Comparison of ENCODE assay signal across 10 cellular contexts in the genomic region with DNA sequence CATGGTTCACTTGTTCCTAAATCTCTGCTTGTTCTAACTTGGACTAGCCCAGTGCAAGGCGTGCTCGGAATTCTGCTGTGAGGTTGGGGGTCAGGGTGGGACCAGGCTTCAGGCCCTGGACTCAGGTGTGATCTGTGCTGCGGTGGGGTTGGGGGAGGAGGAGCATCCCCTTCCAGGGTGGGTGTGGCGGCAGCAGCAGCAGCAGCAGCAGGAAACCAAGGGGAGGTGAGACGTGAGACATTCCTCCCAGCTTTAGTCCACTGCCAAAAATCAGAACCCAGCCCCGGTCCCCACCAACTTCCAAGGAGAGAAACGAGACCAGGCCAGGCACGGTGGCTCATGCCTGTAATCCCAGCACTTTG. TPM values are rescaled to one million over a fixed set of nuclear protein-coding genes. Genes with fewer than 3 reads are reported as not detected.
A peak's percentile ranks its signal among the peaks of the same experiment; 100 is the strongest.
DNase-seq lines count a peak whose midpoint lies in the region; ATAC-seq and TF ChIP-seq lines count a peak whose summit lies in the region.
"Had no signal": no experiment of that assay in that cellular context is flagged by ENCODE, and none has a peak within 500 bp of the region (broad histone marks: within the 10 kb centered on the region; RNA-seq: fewer than 3 reads in every experiment).

No MANE protein-coding gene starts in this region.

- H3K4me2 ChIP-seq in mesenchymal stem cell (ENCODE audit: low read length, poor library complexity, severe bottlenecking), result peak overlapping the region; percentile 53

- peak overlapping the region in 1 of 2 experiments; percentile 98 for H3K14ac ChIP-seq in mesenchymal stem cell (ENCODE audit: low read length in 2 of 2)

- H3K4me3 ChIP-seq in HUES64 (ENCODE audit: low read length) (no peak overlapping the region), mesenchymal stem cell (ENCODE audit: insufficient read depth in 1 of 2, low read depth in 1 of 2, low read length in 2 of 2) (peak overlapping the region; percentile 20 to 33), thoracic aorta (no peak overlapping the region)

- H4K8ac ChIP-seq in mesenchymal stem cell (ENCODE audit: low read length), result peak overlapping the region; percentile 94

- H3K4me3 Mint-ChIP-seq in chondrocyte (ENCODE audit: unreplicated experiment), result peak overlapping the region; percentile 33

- peak overlapping the region; percentile 20 to 100 for H2BK12ac ChIP-seq in mesenchymal stem cell (ENCODE audit: low read length in 2 of 2)

- peak overlapping the region; percentile 10 for H2BK5ac ChIP-seq in mesenchymal stem cell (ENCODE audit: low read depth, low read length, poor library complexity, severe bottlenecking)

- H2BK120ac ChIP-seq in mesenchymal stem cell (ENCODE audit: low read depth, low read length), result peak overlapping the region; percentile 39

- no peak overlapping the region for H3K27ac ChIP-seq in HUES64 (ENCODE audit: low read depth, low read length)
- H3K27ac ChIP-seq in mesenchymal stem cell (ENCODE audit: low read length, poor library complexity, severe bottlenecking), result peak overlapping the region; percentile 97
- H3K27ac ChIP-seq in thoracic aorta, result peak overlapping the region; percentile 81 to 97

- H3K4me1 Mint-ChIP-seq in chondrocyte (ENCODE audit: low read depth), result peaks cover 48% of the 10 kb centered on the region

- peaks cover 18% of the 10 kb centered on the region for H3K79me1 ChIP-seq in mesenchymal stem cell (replicated peaks; ENCODE audit: low read length, poor library complexity, severe bottlenecking)

- H3K4ac ChIP-seq in mesenchymal stem cell (ENCODE audit: low read depth in 1 of 2, low read length in 2 of 2), result peak overlapping the region; percentile 49 to 92

- 54% methylated on average over 8 of the region's 8 CpGs for WGBS in HUES64
- WGBS in mesenchymal stem cell, result 55% methylated on average over 8 of the region's 8 CpGs

- H3K9me3 Mint-ChIP-seq in chondrocyte (ENCODE audit: low read depth), result no peaks in the 10 kb centered on the region

- H3K9ac ChIP-seq in HUES64 (ENCODE audit: low read depth, low read length) (peak overlapping the region; percentile 18; the same call in 1 of the 2 replicates), mesenchymal stem cell (ENCODE audit: low read length) (peak overlapping the region; percentile 89)

- no peak overlapping the region for H3K23ac ChIP-seq in mesenchymal stem cell (ENCODE audit: low read length in 2 of 2)

- H2AK5ac ChIP-seq in mesenchymal stem cell (ENCODE audit: low read length, severe bottlenecking), result peak overlapping the region; percentile 49

- ATAC-seq in thoracic aorta (ENCODE audit: insufficient number of reproducible peaks, low FRiP score, low read depth) (no peak), HG03460 (IDR thresholded peaks at IDR 0.05; ENCODE audit: unreplicated experiment) (no peak)

- peak overlapping the region; percentile 93 for H3K27ac Mint-ChIP-seq in chondrocyte (ENCODE audit: unreplicated experiment)

- H3K36me3 ChIP-seq in HUES64 (ENCODE audit: insufficient read depth, low read length), result no peaks in the 10 kb centered on the region
- peaks cover 26 to 44% of the 10 kb centered on the region in 2 experiments for H3K36me3 ChIP-seq in mesenchymal stem cell (ENCODE audit: control insufficient read depth in 1 of 2, insufficient read depth in 2 of 2, low read depth in 1 of 2, low read length in 2 of 2)
- peaks cover 6% of the 10 kb centered on the region for H3K36me3 ChIP-seq in thoracic aorta

- TF ChIP-seq CTCF in chondrocyte (IDR thresholded peaks at IDR 0.05) (no peak), thoracic aorta (IDR thresholded peaks at IDR 0.05) (no peak)

- peaks cover 2% of the 10 kb centered on the region for H3K36me3 Mint-ChIP-seq in chondrocyte (ENCODE audit: low read depth)

- peak overlapping the region; percentile 88 to 97 for H3K18ac ChIP-seq in mesenchymal stem cell (ENCODE audit: low read depth in 1 of 2, low read length in 2 of 2)

- peaks cover 7% of the 10 kb centered on the region for H3K4me1 ChIP-seq in HUES64 (ENCODE audit: insufficient read depth, low read length)
- H3K4me1 ChIP-seq in mesenchymal stem cell (ENCODE audit: control insufficient read depth, insufficient read depth, low read depth, low read length), result peaks cover 42% of the 10 kb centered on the region
- peaks cover 40 to 72% of the 10 kb centered on the region in 2 donors for H3K4me1 ChIP-seq in thoracic aorta (ENCODE audit: control insufficient read depth in 1 of 2, low read depth in 2 of 2)

- H2BK15ac ChIP-seq in mesenchymal stem cell (ENCODE audit: low read depth, poor library complexity, severe bottlenecking), result peak overlapping the region; percentile 54

- DNase-seq in chondrocyte (ENCODE audit: low spot score), result no peak
- no peak for DNase-seq in mesenchymal stem cell
- DNase-seq in thoracic aorta (ENCODE audit: low spot score), result no peak
- DNase-seq in cortex of kidney (lab: John Stamatoyannopoulos, UW), result no peak
- no peak for DNase-seq in effector CD4-positive, alpha-beta T cell
- no peak for DNase-seq in NCI-H2196 (lab: John Stamatoyannopoulos, UW; ENCODE audit: unreplicated experiment)
- DNase-seq: activated T-cell treated with anti-CD3 and anti-CD28 coated beads, Interleukin-2, amount 50 U/mL, for 48 hours; T-helper 2 cell had no signal

- H3K27me3 ChIP-seq in HUES64 (ENCODE audit: insufficient read depth, low read length) (no peaks in the 10 kb centered on the region), mesenchymal stem cell (ENCODE audit: control insufficient read depth in 1 of 2, insufficient read depth in 1 of 2, low read length in 2 of 2) (no peaks in the 10 kb centered on the region), thoracic aorta (replicated peaks; ENCODE audit: insufficient read depth) (no peaks in the 10 kb centered on the region)

- H3K9me3 ChIP-seq in HUES64 (ENCODE audit: insufficient read depth, low read depth, low read length) (no peaks in the 10 kb centered on the region), mesenchymal stem cell (ENCODE audit: control insufficient read depth, low read length) (no peaks in the 10 kb centered on the region), thoracic aorta (no peaks in the 10 kb centered on the region)

- H2AFZ ChIP-seq in mesenchymal stem cell (ENCODE audit: low read depth, low read length), result peak overlapping the region; percentile 81

- H3K27me3 Mint-ChIP-seq in chondrocyte (ENCODE audit: low read depth), result no peaks in the 10 kb centered on the region

- H4K91ac ChIP-seq in mesenchymal stem cell (ENCODE audit: low read length), result peak overlapping the region; percentile 83

RNA-seq across cellular contexts. Expression of gene A4GALT, which starts 31.8 kb away (rescaled TPM):
- polyA plus RNA-seq in HUES64 (2013, experiment 1 of 2), result 3.7 TPM
- 5.1 TPM for polyA plus RNA-seq in HUES64 (2013, experiment 2 of 2)
- 5.2 to 23.8 TPM (median 22.0 TPM) in 3 replicates for total RNA-seq in chondrocyte
- polyA plus RNA-seq in mesenchymal stem cell (2013, experiment 1 of 2), result 10.1 TPM
- 9.6 TPM for polyA plus RNA-seq in mesenchymal stem cell (2013, experiment 2 of 2)
- 10 to 100 TPM; 68.4 to 77.3 TPM for total RNA-seq in thoracic aorta

RNA-seq across cellular contexts. Expression of gene CYB5R3, which starts 39.7 kb away (rescaled TPM):
- 71.0 TPM for polyA plus RNA-seq in HUES64 (2013, experiment 1 of 2)
- 89.8 TPM for polyA plus RNA-seq in HUES64 (2013, experiment 2 of 2)
- total RNA-seq in chondrocyte, result 279 to 383 TPM (median 382 TPM) in 3 replicates
- polyA plus RNA-seq in mesenchymal stem cell (2013, experiment 1 of 2), result 390 TPM
- 388 TPM for polyA plus RNA-seq in mesenchymal stem cell (2013, experiment 2 of 2)
- 100 to 1,000 TPM; 209 to 606 TPM for total RNA-seq in thoracic aorta

RNA-seq across cellular contexts. Expression of gene ATP5MGL, which starts 48.5 kb away (rescaled TPM):
- not detected for polyA plus RNA-seq in HUES64 (2013, experiment 1 of 2)
- not detected for polyA plus RNA-seq in HUES64 (2013, experiment 2 of 2)
- 0.85 to 1.8 TPM in 2 of 3 replicates, not detected in the other for total RNA-seq in chondrocyte
- not detected for polyA plus RNA-seq in mesenchymal stem cell (2013, experiment 1 of 2)
- polyA plus RNA-seq in mesenchymal stem cell (2013, experiment 2 of 2), result not detected
- not detected for total RNA-seq in thoracic aorta

Comparison
In these comparisons a context has a peak if more than half of its experiments do, and no peak if none do; other contexts are left out.
1. H3K4me3 ChIP-seq: peak in mesenchymal stem cell (2 of 2); none in HUES64 (single experiment) and thoracic aorta (single experiment).